Comparison of ENCODE assay signal across 22 cellular contexts in the genomic region with DNA sequence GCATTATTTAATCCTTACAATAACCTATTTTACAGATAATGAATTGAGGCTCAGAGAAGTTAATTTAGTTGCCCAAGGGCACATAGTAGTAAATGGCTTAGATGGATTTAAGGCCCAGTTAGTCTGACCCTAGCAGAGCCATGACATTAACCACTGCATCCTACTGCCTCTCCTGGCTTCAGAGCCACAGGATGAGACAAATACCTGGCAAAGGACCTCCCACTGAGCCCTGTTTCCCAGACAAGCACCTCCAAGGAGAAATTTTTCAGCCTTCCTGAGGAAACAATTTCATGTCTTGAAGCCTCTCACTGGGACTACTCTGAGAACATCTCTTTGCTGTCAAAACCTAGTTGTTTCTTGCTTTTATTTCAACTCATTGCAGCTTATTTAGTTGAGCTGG. TPM values are rescaled to one million over a fixed set of nuclear protein-coding genes. Genes with fewer than 3 reads are reported as not detected.
A peak's percentile ranks its signal among the peaks of the same experiment; 100 is the strongest.
DNase-seq lines count a peak whose midpoint lies in the region; ATAC-seq and TF ChIP-seq lines count a peak whose summit lies in the region.
"Had no signal": no experiment of that assay in that cellular context is flagged by ENCODE, and none has a peak within 500 bp of the region (broad histone marks: within the 10 kb centered on the region; RNA-seq: fewer than 3 reads in every experiment).

No MANE protein-coding gene starts in this region.

- DNase-seq in GM23338 (ENCODE audit: low spot score) = peak; percentile 34
- DNase-seq in WTC11 (ENCODE audit: low spot score) = peak; percentile 15
- peak; percentile 15 for DNase-seq in iPS DF 19.7 (ENCODE audit: low read depth, low spot score)
- no peak for DNase-seq in stimulated activated CD8-positive, alpha-beta memory T cell treated with anti-CD3 and anti-CD28 coated beads, Interleukin-4, amount 100 ng/mL, for 48 hours
- DNase-seq: 8988T; ACHN; AML-193; BE2C; CD4-positive, alpha-beta T cell; CD8-positive, alpha-beta memory T cell; DMS 273 treated with DMSO at 0.1 percent for 48 hours; DMS79; EL; GDM1; GM23248 had no signal

- no peak overlapping the region for H3K4me2 ChIP-seq in GM23338
- H3K4me2 ChIP-seq: A549; BLaER1 treated with 17β-estradiol and CSF1 and Interleukin-3, amounts not matched to agents 10 nM and 100 nM had no signal

- H3K27ac Mint-ChIP-seq in GM23338 (no peak overlapping the region), WTC11 (no peak overlapping the region)
- H3K27ac Mint-ChIP-seq: CD14-positive monocyte; CD4-positive, alpha-beta T cell; CD8-positive, alpha-beta memory T cell had no signal

- no peak overlapping the region for H2AFZ ChIP-seq in GM23338
- H2AFZ ChIP-seq: GM23248 had no signal

- H3K36me3 Mint-ChIP-seq in GM23338 (ENCODE audit: low read depth) (no peaks in the 10 kb centered on the region), WTC11 (no peaks in the 10 kb centered on the region)
- H3K36me3 Mint-ChIP-seq: CD14-positive monocyte; CD8-positive, alpha-beta memory T cell had no signal

- no peaks in the 10 kb centered on the region for H3K4me1 ChIP-seq in GM23338 (ENCODE audit: insufficient read depth)
- H3K4me1 ChIP-seq: A549, BE2C had no signal

- H3K27me3 Mint-ChIP-seq in GM23338 (ENCODE audit: insufficient read depth, low read depth, poor library complexity) (peaks cover 2% of the 10 kb centered on the region), WTC11 (ENCODE audit: low read depth) (no peaks in the 10 kb centered on the region; the same call in 1 of the 2 replicates)

- H3K4me3 Mint-ChIP-seq in GM23338 (no peak overlapping the region), WTC11 (no peak overlapping the region)
- H3K4me3 Mint-ChIP-seq: CD14-positive monocyte; CD4-positive, alpha-beta T cell; CD8-positive, alpha-beta memory T cell had no signal

- H3K9me2 ChIP-seq in GM23338 (ENCODE audit: insufficient read depth) = no peaks in the 10 kb centered on the region

- no peaks in the 10 kb centered on the region for H3K27me3 ChIP-seq in GM23338 (ENCODE audit: insufficient read depth)
- H3K27me3 ChIP-seq: BLaER1 treated with 17β-estradiol and CSF1 and Interleukin-3, amounts not matched to agents 10 nM and 100 nM had no signal

- H3K4me1 Mint-ChIP-seq in GM23338 = no peaks in the 10 kb centered on the region
- H3K4me1 Mint-ChIP-seq in WTC11 = no peaks in the 10 kb centered on the region
- H3K4me1 Mint-ChIP-seq: CD8-positive, alpha-beta memory T cell had no signal

- H3K36me3 ChIP-seq in GM23338 (ENCODE audit: insufficient read depth) = no peaks in the 10 kb centered on the region
- H3K36me3 ChIP-seq: BE2C; BLaER1 treated with 17β-estradiol and CSF1 and Interleukin-3, amounts not matched to agents 10 nM and 100 nM had no signal

- no peaks in the 10 kb centered on the region for H3K79me2 ChIP-seq in GM23338 (replicated peaks; ENCODE audit: insufficient read depth)

- H4K20me1 ChIP-seq in GM23338 (replicated peaks; ENCODE audit: insufficient read depth) = no peaks in the 10 kb centered on the region
- H4K20me1 ChIP-seq: BLaER1 treated with 17β-estradiol and CSF1 and Interleukin-3, amounts not matched to agents 10 nM and 100 nM had no signal

- POLR2A ChIA-PET in WTC11 (lab: Charles Lee) = no interaction called here

- H3F3A ChIP-seq in GM23338 (replicated peaks; ENCODE audit: low read depth) = no peaks in the 10 kb centered on the region

- no peak overlapping the region for H3K27ac ChIP-seq in GM23338 (ENCODE audit: low read depth)
- H3K27ac ChIP-seq: A549; BLaER1 treated with 17β-estradiol and CSF1 and Interleukin-3, amounts not matched to agents 10 nM and 100 nM; GM23248 had no signal

- H3K9me3 Mint-ChIP-seq in GM23338 (peaks cover 2% of the 10 kb centered on the region; the same call in 1 of the 3 replicates), WTC11 (peaks cover 2% of the 10 kb centered on the region; the same call in 1 of the 2 replicates)

- ATAC-seq in GM23338 (no peak), WTC11 (no peak), HG03175 (IDR thresholded peaks at IDR 0.05; ENCODE audit: unreplicated experiment) (no peak), HG03280 (IDR thresholded peaks at IDR 0.05; ENCODE audit: unreplicated experiment) (no peak)
- ATAC-seq: A549, GM12878, HCT116 had no signal

- no peak for TF ChIP-seq CTCF in GM23338 (conservative IDR thresholded peaks at IDR 0.05; ENCODE audit: low read depth in 2 of 2)
- TF ChIP-seq CTCF in WTC11 (IDR thresholded peaks at IDR 0.05) = no peak

- H3K4me3 ChIP-seq in GM23338 = no peak overlapping the region
- H3K4me3 ChIP-seq: A549; BLaER1 treated with 17β-estradiol and CSF1 and Interleukin-3, amounts not matched to agents 10 nM and 100 nM; GM12878; GM23248 had no signal

- CTCF ChIA-PET in WTC11 (lab: Charles Lee) = interaction anchor here (0.5 to 1.6 kb wide), 2 partner anchors 172 to 515 kb away, joined by 3 to 4 read pairs; no protein-coding TSS in a partner anchor

TF ChIP-seq in GM23338, 12 proteins besides CTCF, POLR2A, EP300 and RAD21 (continues in another document):
- TF ChIP-seq ZNF331 (CRISPR knock-in tag; IDR thresholded peaks at IDR 0.05; ENCODE audit: low read depth) (no peak), CREB1 (CRISPR knock-in tag; IDR thresholded peaks at IDR 0.05; ENCODE audit: low read depth) (no peak), ZNF114 (CRISPR knock-in tag; IDR thresholded peaks at IDR 0.05) (no peak), EZH2 (IDR thresholded peaks at IDR 0.05; ENCODE audit: low read depth, unreplicated experiment) (no peak)
- TF ChIP-seq, protein P1, sequence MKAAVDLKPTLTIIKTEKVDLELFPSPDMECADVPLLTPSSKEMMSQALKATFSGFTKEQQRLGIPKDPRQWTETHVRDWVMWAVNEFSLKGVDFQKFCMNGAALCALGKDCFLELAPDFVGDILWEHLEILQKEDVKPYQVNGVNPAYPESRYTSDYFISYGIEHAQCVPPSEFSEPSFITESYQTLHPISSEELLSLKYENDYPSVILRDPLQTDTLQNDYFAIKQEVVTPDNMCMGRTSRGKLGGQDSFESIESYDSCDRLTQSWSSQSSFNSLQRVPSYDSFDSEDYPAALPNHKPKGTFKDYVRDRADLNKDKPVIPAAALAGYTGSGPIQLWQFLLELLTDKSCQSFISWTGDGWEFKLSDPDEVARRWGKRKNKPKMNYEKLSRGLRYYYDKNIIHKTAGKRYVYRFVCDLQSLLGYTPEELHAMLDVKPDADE (IDR thresholded peaks at IDR 0.05) = no peak

TF ChIP-seq in WTC11, 78 proteins besides CTCF, POLR2A, EP300 and RAD21 (continues in another document):
- TF ChIP-seq, protein P2, sequence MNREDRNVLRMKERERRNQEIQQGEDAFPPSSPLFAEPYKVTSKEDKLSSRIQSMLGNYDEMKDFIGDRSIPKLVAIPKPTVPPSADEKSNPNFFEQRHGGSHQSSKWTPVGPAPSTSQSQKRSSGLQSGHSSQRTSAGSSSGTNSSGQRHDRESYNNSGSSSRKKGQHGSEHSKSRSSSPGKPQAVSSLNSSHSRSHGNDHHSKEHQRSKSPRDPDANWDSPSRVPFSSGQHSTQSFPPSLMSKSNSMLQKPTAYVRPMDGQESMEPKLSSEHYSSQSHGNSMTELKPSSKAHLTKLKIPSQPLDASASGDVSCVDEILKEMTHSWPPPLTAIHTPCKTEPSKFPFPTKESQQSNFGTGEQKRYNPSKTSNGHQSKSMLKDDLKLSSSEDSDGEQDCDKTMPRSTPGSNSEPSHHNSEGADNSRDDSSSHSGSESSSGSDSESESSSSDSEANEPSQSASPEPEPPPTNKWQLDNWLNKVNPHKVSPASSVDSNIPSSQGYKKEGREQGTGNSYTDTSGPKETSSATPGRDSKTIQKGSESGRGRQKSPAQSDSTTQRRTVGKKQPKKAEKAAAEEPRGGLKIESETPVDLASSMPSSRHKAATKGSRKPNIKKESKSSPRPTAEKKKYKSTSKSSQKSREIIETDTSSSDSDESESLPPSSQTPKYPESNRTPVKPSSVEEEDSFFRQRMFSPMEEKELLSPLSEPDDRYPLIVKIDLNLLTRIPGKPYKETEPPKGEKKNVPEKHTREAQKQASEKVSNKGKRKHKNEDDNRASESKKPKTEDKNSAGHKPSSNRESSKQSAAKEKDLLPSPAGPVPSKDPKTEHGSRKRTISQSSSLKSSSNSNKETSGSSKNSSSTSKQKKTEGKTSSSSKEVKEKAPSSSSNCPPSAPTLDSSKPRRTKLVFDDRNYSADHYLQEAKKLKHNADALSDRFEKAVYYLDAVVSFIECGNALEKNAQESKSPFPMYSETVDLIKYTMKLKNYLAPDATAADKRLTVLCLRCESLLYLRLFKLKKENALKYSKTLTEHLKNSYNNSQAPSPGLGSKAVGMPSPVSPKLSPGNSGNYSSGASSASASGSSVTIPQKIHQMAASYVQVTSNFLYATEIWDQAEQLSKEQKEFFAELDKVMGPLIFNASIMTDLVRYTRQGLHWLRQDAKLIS (CRISPR knock-in tag; IDR thresholded peaks at IDR 0.05; ENCODE audit: borderline replicate concordance) = no peak
- TF ChIP-seq, protein P3, sequence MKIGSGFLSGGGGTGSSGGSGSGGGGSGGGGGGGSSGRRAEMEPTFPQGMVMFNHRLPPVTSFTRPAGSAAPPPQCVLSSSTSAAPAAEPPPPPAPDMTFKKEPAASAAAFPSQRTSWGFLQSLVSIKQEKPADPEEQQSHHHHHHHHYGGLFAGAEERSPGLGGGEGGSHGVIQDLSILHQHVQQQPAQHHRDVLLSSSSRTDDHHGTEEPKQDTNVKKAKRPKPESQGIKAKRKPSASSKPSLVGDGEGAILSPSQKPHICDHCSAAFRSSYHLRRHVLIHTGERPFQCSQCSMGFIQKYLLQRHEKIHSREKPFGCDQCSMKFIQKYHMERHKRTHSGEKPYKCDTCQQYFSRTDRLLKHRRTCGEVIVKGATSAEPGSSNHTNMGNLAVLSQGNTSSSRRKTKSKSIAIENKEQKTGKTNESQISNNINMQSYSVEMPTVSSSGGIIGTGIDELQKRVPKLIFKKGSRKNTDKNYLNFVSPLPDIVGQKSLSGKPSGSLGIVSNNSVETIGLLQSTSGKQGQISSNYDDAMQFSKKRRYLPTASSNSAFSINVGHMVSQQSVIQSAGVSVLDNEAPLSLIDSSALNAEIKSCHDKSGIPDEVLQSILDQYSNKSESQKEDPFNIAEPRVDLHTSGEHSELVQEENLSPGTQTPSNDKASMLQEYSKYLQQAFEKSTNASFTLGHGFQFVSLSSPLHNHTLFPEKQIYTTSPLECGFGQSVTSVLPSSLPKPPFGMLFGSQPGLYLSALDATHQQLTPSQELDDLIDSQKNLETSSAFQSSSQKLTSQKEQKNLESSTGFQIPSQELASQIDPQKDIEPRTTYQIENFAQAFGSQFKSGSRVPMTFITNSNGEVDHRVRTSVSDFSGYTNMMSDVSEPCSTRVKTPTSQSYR (CRISPR knock-in tag; IDR thresholded peaks at IDR 0.05) = no peak
- TF ChIP-seq, protein P4, sequence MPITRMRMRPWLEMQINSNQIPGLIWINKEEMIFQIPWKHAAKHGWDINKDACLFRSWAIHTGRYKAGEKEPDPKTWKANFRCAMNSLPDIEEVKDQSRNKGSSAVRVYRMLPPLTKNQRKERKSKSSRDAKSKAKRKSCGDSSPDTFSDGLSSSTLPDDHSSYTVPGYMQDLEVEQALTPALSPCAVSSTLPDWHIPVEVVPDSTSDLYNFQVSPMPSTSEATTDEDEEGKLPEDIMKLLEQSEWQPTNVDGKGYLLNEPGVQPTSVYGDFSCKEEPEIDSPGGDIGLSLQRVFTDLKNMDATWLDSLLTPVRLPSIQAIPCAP (CRISPR knock-in tag; IDR thresholded peaks at IDR 0.05) = no peak
- TF ChIP-seq MXD4 (CRISPR knock-in tag; IDR thresholded peaks at IDR 0.05; ENCODE audit: borderline replicate concordance) = no peak

RNA-seq across cellular contexts. Expression of a gene that starts 28.4 kb away (rescaled TPM):
- not detected in 2 replicates for total RNA-seq in GM23338 (2014; rRNA removed; shearing (Covaris generic))
- not detected in 2 replicates for polyA plus RNA-seq in GM23338 (2016; fragmentation: Nextera tagmentation; extraction: Ambion mirVana)
- not detected in 3 replicates for total RNA-seq in WTC11 (2021)
- total RNA-seq: CD4-positive, alpha-beta T cell; CD8-positive, alpha-beta memory T cell; GM12878; GM23248 had no signal
- polyA plus RNA-seq: A549; CD14-positive monocyte; CD8-positive, alpha-beta memory T cell; GM12878; GM23248 had no signal
